1 cellular context compared by ENCODE assay signal in genomic region chr16:48383204-48383876, GRCh38.
TF ChIP-seq lines count a peak whose summit lies in the region.

No MANE protein-coding gene starts in this region.

TF ChIP-seq in SK-N-SH, 30 proteins besides CTCF, POLR2A, EP300 and RAD21 (continued from another document):
- TF ChIP-seq, protein P1, sequence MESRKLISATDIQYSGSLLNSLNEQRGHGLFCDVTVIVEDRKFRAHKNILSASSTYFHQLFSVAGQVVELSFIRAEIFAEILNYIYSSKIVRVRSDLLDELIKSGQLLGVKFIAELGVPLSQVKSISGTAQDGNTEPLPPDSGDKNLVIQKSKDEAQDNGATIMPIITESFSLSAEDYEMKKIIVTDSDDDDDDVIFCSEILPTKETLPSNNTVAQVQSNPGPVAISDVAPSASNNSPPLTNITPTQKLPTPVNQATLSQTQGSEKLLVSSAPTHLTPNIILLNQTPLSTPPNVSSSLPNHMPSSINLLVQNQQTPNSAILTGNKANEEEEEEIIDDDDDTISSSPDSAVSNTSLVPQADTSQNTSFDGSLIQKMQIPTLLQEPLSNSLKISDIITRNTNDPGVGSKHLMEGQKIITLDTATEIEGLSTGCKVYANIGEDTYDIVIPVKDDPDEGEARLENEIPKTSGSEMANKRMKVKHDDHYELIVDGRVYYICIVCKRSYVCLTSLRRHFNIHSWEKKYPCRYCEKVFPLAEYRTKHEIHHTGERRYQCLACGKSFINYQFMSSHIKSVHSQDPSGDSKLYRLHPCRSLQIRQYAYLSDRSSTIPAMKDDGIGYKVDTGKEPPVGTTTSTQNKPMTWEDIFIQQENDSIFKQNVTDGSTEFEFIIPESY (IDR thresholded peaks at IDR 0.05; ENCODE audit: borderline replicate concordance, low read depth), result no peak
- TF ChIP-seq TEAD4 (IDR thresholded peaks at IDR 0.05; ENCODE audit: borderline replicate concordance, insufficient read depth) (no peak), GATA2 (CRISPR knock-in tag; IDR thresholded peaks at IDR 0.05) (no peak), POLR2AphosphoS5 (IDR thresholded peaks at IDR 0.05; ENCODE audit: low read depth, low read length) (no peak), FOXM1 (IDR thresholded peaks at IDR 0.05; ENCODE audit: low read depth) (no peak)
- TF ChIP-seq, protein P2, sequence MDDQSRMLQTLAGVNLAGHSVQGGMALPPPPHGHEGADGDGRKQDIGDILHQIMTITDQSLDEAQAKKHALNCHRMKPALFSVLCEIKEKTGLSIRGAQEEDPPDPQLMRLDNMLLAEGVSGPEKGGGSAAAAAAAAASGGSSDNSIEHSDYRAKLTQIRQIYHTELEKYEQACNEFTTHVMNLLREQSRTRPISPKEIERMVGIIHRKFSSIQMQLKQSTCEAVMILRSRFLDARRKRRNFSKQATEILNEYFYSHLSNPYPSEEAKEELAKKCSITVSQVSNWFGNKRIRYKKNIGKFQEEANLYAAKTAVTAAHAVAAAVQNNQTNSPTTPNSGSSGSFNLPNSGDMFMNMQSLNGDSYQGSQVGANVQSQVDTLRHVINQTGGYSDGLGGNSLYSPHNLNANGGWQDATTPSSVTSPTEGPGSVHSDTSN (IDR thresholded peaks at IDR 0.05), result no peak
- TF ChIP-seq, protein P3, sequence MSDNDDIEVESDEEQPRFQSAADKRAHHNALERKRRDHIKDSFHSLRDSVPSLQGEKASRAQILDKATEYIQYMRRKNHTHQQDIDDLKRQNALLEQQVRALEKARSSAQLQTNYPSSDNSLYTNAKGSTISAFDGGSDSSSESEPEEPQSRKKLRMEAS (IDR thresholded peaks at IDR 0.05; ENCODE audit: low read depth), result no peak
